In genomic region chr5:16889203-16889971, GRCh38 we compare ENCODE assay signal across 10 cellular contexts. TPM values are rescaled to one million over a fixed set of nuclear protein-coding genes. Genes with fewer than 3 reads are reported as not detected.
DNase-seq lines count a peak whose midpoint lies in the region; ATAC-seq, FAIRE-seq and TF ChIP-seq lines count a peak whose summit lies in the region.
"Had no signal": no experiment of that assay in that cellular context is flagged by ENCODE, and none has a peak within 500 bp of the region (broad histone marks: within the 10 kb centered on the region; RNA-seq: fewer than 3 reads in every experiment).

No MANE protein-coding gene starts in this region.

- no peak overlapping the region for H3K4me3 Mint-ChIP-seq in activated CD4-positive, alpha-beta T cell treated with anti-CD3 and anti-CD28 coated beads, Interleukin-2, amount 10 ng/mL, durations not matched to agents 24 days and 14 days

- DNase-seq in activated CD4-positive, alpha-beta T cell treated with anti-CD3 and anti-CD28 coated beads, Interleukin-2, amount 10 ng/mL, durations not matched to agents 24 days and 14 days, result no peak
- no peak for DNase-seq in activated CD4-positive, alpha-beta T cell treated with anti-CD3 and anti-CD28 coated beads for 1 hour
- DNase-seq in SK-N-MC (ENCODE audit: low read depth, low spot score), result peak; percentile 82
- DNase-seq in hepatocyte (ENCODE audit: low spot score), result no peak
- DNase-seq in uterus, result no peak
- no peak for DNase-seq in D721Med (ENCODE audit: insufficient read length, low spot score)
- DNase-seq in NCI-H2196 treated with DMSO at 0.1 percent for 48 hours (lab: John Stamatoyannopoulos, UW; ENCODE audit: unreplicated experiment), result no peak
- DNase-seq: RPMI8226 had no signal

- H3K4me1 ChIP-seq in hepatocyte (ENCODE audit: insufficient read depth) (peaks cover 39% of the 10 kb centered on the region), uterus (peaks cover 0 to 9% of the 10 kb centered on the region in 2 donors)

- H3K27me3 ChIP-seq in hepatocyte (no peaks in the 10 kb centered on the region), uterus (no peaks in the 10 kb centered on the region)

- H3K4me3 ChIP-seq in SK-N-MC, result peak overlapping the region; percentile 58
- no peak overlapping the region for H3K4me3 ChIP-seq in hepatocyte
- H3K4me3 ChIP-seq in uterus, result no peak overlapping the region
- H3K4me3 ChIP-seq: HAP-1 had no signal

- H3K27me3 Mint-ChIP-seq in activated CD4-positive, alpha-beta T cell treated with anti-CD3 and anti-CD28 coated beads, Interleukin-2, amount 10 ng/mL, durations not matched to agents 24 days and 14 days, result no peaks in the 10 kb centered on the region

- H3K9me3 ChIP-seq in SK-N-MC (ENCODE audit: low read depth, low read length), result no peaks in the 10 kb centered on the region
- no peaks in the 10 kb centered on the region for H3K9me3 ChIP-seq in hepatocyte (ENCODE audit: low read depth)
- H3K9me3 ChIP-seq in uterus, result no peaks in the 10 kb centered on the region
- H3K9me3 ChIP-seq: HAP-1 had no signal

- no peak for ATAC-seq in HG03354 (IDR thresholded peaks at IDR 0.05; ENCODE audit: poor library complexity, severe bottlenecking, unreplicated experiment)

- H3K9ac ChIP-seq in SK-N-MC (ENCODE audit: insufficient read length), result peak overlapping the region; percentile 58

- FAIRE-seq in D721Med (lab: Jason Lieb, UNC), result no peak

- no peaks in the 10 kb centered on the region for H3K4me1 Mint-ChIP-seq in activated CD4-positive, alpha-beta T cell treated with anti-CD3 and anti-CD28 coated beads, Interleukin-2, amount 10 ng/mL, durations not matched to agents 24 days and 14 days

- peaks cover 83% of the 10 kb centered on the region for H3K79me2 ChIP-seq in hepatocyte

- no peaks in the 10 kb centered on the region for H3K9me3 Mint-ChIP-seq in activated CD4-positive, alpha-beta T cell treated with anti-CD3 and anti-CD28 coated beads, Interleukin-2, amount 10 ng/mL, durations not matched to agents 24 days and 14 days

- H3K27ac Mint-ChIP-seq in activated CD4-positive, alpha-beta T cell treated with anti-CD3 and anti-CD28 coated beads, Interleukin-2, amount 10 ng/mL, durations not matched to agents 24 days and 14 days, result peak overlapping the region; percentile 69

- intact Hi-C loops in activated CD4-positive, alpha-beta T cell treated with anti-CD3 and anti-CD28 coated beads, Interleukin-2, amount 10 ng/mL, durations not matched to agents 24 days and 14 days (cut with micrococcal nuclease), result no loop called here
- intact Hi-C loops in uterus (cut with DNase I; ENCODE audit: low total_unique reads), result no loop called here

- no peaks in the 10 kb centered on the region for H3K9me2 ChIP-seq in hepatocyte (replicated peaks; ENCODE audit: insufficient read depth)

- no peaks in the 10 kb centered on the region for H3K36me3 Mint-ChIP-seq in activated CD4-positive, alpha-beta T cell treated with anti-CD3 and anti-CD28 coated beads, Interleukin-2, amount 10 ng/mL, durations not matched to agents 24 days and 14 days (ENCODE audit: low read depth)

- no peak for TF ChIP-seq CTCF in hepatocyte (IDR thresholded peaks at IDR 0.05; ENCODE audit: poor library complexity)
- no peak for TF ChIP-seq CTCF in uterus (IDR thresholded peaks at IDR 0.05)
- TF ChIP-seq CTCF in D721Med (IDR thresholded peaks at IDR 0.05; ENCODE audit: insufficient read depth, missing control alignments), result no peak

- no peak overlapping the region for H2AFZ ChIP-seq in hepatocyte

- peaks cover 16% of the 10 kb centered on the region for H4K20me1 ChIP-seq in hepatocyte (ENCODE audit: insufficient read depth, poor library complexity, severe bottlenecking)

- no peak for TF ChIP-seq POLR2A in uterus (IDR thresholded peaks at IDR 0.05)

- H3K4me2 ChIP-seq in hepatocyte, result peak overlapping the region; percentile 59

- peak overlapping the region; percentile 98 for H3K27ac ChIP-seq in SK-N-MC
- H3K27ac ChIP-seq in hepatocyte, result peak overlapping the region; percentile 79
- peak overlapping the region; percentile 24 to 75 for H3K27ac ChIP-seq in uterus

- WGBS in hepatocyte (ENCODE audit: low lambda C conversion rate, missing lambda C conversion rate), result 70% methylated on average over 8 of the region's 8 CpGs

- peaks cover 17% of the 10 kb centered on the region for H3K36me3 ChIP-seq in SK-N-MC (ENCODE audit: insufficient read depth, low read length)
- H3K36me3 ChIP-seq in hepatocyte (replicated peaks; ENCODE audit: insufficient read depth, low read depth), result no peaks in the 10 kb centered on the region
- no peaks in the 10 kb centered on the region for H3K36me3 ChIP-seq in uterus
- H3K36me3 ChIP-seq: HAP-1 had no signal

RNA-seq across cellular contexts. Expression of gene MYO10, which starts 46.7 kb away (rescaled TPM):
- total RNA-seq in activated CD4-positive, alpha-beta T cell treated with anti-CD3 and anti-CD28 coated beads, Interleukin-2, amount 10 ng/mL, durations not matched to agents 24 days and 14 days, result 0.26 and 0.28 TPM in 2 replicates
- total RNA-seq in hepatocyte (32.3 and 33.7 TPM in 2 replicates), uterus (10 to 100 TPM in 3 of 4 donors, 1 to 10 TPM in 1; 3.2 to 30.7 (median 22.9) TPM)
- 52.4 and 53.2 TPM in 2 replicates for polyA plus RNA-seq in hepatocyte
